In genomic region chr6:30614044-30614842, GRCh38 we compare ENCODE assay signal across 1 cellular context.
TF ChIP-seq lines count a peak whose summit lies in the region.

No MANE protein-coding gene starts in this region.

TF ChIP-seq in K562, 482 proteins besides CTCF, POLR2A, EP300 and RAD21 (continued from another document and continues in another):
- TF ChIP-seq EWSR1 (IDR thresholded peaks at IDR 0.05; ENCODE audit: borderline replicate concordance, low read depth, partially characterized antibody) (peak; percentile 54), FOXK2 (conservative IDR thresholded peaks at IDR 0.05 in 1 of 2, IDR thresholded peaks at IDR 0.05 in 1 of 2; ENCODE audit: low read depth in 2 of 2) (no peak), KAT8 (IDR thresholded peaks at IDR 0.05; ENCODE audit: low read depth) (no peak), ZBTB43 (CRISPR knock-in tag; IDR thresholded peaks at IDR 0.05) (no peak), NELFE (IDR thresholded peaks at IDR 0.05; ENCODE audit: insufficient read depth, insufficient read length) (no peak), E2F3 (CRISPR knock-in tag; IDR thresholded peaks at IDR 0.05) (no peak), PHF20 (IDR thresholded peaks at IDR 0.05; ENCODE audit: partially characterized antibody) (no peak), NRF1 (conservative IDR thresholded peaks at IDR 0.05 in 1 of 2, IDR thresholded peaks at IDR 0.05 in 1 of 2) (no peak), RBM22 (IDR thresholded peaks at IDR 0.05; ENCODE audit: low read depth, low read length, poor library complexity, severe bottlenecking) (no peak), RBBP5 (IDR thresholded peaks at IDR 0.05; ENCODE audit: borderline replicate concordance, insufficient read depth, low read length, poor library complexity, severe bottlenecking) (no peak), C11orf30 (IDR thresholded peaks at IDR 0.05; ENCODE audit: low read depth) (no peak), ZNF174 (CRISPR knock-in tag; IDR thresholded peaks at IDR 0.05) (no peak), MEIS2 (IDR thresholded peaks at IDR 0.05; ENCODE audit: partially characterized antibody) (no peak), FOXJ3 (CRISPR knock-in tag; IDR thresholded peaks at IDR 0.05) (no peak), ZBTB8A (IDR thresholded peaks at IDR 0.05; ENCODE audit: partially characterized antibody) (no peak), CBX5 (IDR thresholded peaks at IDR 0.05; ENCODE audit: borderline replicate concordance, low read depth) (no peak), KAT7 (CRISPR knock-in tag; IDR thresholded peaks at IDR 0.05; ENCODE audit: borderline replicate concordance) (peak; percentile 96), NFIX (CRISPR knock-in tag; IDR thresholded peaks at IDR 0.05; ENCODE audit: low read depth) (no peak), FOXP4 (CRISPR knock-in tag; IDR thresholded peaks at IDR 0.05; ENCODE audit: borderline replicate concordance) (0 out of 2 replicates have a peak, but pooled peaks have one; percentile 36), CREM (IDR thresholded peaks at IDR 0.05; ENCODE audit: low read depth) (no peak), HLTF (IDR thresholded peaks at IDR 0.05) (0 out of 2 replicates have a peak, but pooled peaks have one; percentile 62), STAT5A (IDR thresholded peaks at IDR 0.05; ENCODE audit: borderline replicate concordance, low read length) (no peak), XRCC3 (IDR thresholded peaks at IDR 0.05) (no peak), ESRRA (IDR thresholded peaks at IDR 0.05; ENCODE audit: borderline replicate concordance, low read depth) (no peak), E2F5 (CRISPR knock-in tag; IDR thresholded peaks at IDR 0.05) (no peak), KDM4B (IDR thresholded peaks at IDR 0.05; ENCODE audit: borderline replicate concordance in 2 of 2, low read depth in 1 of 2) (no peak)
- TF ChIP-seq, protein P1, sequence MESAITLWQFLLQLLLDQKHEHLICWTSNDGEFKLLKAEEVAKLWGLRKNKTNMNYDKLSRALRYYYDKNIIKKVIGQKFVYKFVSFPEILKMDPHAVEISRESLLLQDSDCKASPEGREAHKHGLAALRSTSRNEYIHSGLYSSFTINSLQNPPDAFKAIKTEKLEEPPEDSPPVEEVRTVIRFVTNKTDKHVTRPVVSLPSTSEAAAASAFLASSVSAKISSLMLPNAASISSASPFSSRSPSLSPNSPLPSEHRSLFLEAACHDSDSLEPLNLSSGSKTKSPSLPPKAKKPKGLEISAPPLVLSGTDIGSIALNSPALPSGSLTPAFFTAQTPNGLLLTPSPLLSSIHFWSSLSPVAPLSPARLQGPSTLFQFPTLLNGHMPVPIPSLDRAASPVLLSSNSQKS (CRISPR knock-in tag; IDR thresholded peaks at IDR 0.05) = no peak
- TF ChIP-seq, protein P2, sequence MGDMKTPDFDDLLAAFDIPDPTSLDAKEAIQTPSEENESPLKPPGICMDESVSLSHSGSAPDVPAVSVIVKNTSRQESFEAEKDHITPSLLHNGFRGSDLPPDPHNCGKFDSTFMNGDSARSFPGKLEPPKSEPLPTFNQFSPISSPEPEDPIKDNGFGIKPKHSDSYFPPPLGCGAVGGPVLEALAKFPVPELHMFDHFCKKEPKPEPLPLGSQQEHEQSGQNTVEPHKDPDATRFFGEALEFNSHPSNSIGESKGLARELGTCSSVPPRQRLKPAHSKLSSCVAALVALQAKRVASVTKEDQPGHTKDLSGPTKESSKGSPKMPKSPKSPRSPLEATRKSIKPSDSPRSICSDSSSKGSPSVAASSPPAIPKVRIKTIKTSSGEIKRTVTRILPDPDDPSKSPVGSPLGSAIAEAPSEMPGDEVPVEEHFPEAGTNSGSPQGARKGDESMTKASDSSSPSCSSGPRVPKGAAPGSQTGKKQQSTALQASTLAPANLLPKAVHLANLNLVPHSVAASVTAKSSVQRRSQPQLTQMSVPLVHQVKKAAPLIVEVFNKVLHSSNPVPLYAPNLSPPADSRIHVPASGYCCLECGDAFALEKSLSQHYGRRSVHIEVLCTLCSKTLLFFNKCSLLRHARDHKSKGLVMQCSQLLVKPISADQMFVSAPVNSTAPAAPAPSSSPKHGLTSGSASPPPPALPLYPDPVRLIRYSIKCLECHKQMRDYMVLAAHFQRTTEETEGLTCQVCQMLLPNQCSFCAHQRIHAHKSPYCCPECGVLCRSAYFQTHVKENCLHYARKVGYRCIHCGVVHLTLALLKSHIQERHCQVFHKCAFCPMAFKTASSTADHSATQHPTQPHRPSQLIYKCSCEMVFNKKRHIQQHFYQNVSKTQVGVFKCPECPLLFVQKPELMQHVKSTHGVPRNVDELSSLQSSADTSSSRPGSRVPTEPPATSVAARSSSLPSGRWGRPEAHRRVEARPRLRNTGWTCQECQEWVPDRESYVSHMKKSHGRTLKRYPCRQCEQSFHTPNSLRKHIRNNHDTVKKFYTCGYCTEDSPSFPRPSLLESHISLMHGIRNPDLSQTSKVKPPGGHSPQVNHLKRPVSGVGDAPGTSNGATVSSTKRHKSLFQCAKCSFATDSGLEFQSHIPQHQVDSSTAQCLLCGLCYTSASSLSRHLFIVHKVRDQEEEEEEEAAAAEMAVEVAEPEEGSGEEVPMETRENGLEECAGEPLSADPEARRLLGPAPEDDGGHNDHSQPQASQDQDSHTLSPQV (IDR thresholded peaks at IDR 0.05) = 0 out of 2 replicates have a peak, but pooled peaks have one; percentile 48
- TF ChIP-seq, protein P3, sequence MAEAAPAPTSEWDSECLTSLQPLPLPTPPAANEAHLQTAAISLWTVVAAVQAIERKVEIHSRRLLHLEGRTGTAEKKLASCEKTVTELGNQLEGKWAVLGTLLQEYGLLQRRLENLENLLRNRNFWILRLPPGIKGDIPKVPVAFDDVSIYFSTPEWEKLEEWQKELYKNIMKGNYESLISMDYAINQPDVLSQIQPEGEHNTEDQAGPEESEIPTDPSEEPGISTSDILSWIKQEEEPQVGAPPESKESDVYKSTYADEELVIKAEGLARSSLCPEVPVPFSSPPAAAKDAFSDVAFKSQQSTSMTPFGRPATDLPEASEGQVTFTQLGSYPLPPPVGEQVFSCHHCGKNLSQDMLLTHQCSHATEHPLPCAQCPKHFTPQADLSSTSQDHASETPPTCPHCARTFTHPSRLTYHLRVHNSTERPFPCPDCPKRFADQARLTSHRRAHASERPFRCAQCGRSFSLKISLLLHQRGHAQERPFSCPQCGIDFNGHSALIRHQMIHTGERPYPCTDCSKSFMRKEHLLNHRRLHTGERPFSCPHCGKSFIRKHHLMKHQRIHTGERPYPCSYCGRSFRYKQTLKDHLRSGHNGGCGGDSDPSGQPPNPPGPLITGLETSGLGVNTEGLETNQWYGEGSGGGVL (CRISPR knock-in tag; IDR thresholded peaks at IDR 0.05) = no peak
- TF ChIP-seq, protein P4, sequence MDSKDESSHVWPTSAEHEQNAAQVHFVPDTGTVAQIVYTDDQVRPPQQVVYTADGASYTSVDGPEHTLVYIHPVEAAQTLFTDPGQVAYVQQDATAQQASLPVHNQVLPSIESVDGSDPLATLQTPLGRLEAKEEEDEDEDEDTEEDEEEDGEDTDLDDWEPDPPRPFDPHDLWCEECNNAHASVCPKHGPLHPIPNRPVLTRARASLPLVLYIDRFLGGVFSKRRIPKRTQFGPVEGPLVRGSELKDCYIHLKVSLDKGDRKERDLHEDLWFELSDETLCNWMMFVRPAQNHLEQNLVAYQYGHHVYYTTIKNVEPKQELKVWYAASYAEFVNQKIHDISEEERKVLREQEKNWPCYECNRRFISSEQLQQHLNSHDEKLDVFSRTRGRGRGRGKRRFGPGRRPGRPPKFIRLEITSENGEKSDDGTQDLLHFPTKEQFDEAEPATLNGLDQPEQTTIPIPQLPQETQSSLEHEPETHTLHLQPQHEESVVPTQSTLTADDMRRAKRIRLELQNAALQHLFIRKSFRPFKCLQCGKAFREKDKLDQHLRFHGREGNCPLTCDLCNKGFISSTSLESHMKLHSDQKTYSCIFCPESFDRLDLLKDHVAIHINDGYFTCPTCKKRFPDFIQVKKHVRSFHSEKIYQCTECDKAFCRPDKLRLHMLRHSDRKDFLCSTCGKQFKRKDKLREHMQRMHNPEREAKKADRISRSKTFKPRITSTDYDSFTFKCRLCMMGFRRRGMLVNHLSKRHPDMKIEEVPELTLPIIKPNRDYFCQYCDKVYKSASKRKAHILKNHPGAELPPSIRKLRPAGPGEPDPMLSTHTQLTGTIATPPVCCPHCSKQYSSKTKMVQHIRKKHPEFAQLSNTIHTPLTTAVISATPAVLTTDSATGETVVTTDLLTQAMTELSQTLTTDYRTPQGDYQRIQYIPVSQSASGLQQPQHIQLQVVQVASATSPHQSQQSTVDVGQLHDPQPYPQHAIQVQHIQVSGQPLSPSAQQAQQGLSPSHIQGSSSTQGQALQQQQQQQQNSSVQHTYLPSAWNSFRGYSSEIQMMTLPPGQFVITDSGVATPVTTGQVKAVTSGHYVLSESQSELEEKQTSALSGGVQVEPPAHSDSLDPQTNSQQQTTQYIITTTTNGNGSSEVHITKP (IDR thresholded peaks at IDR 0.05; ENCODE audit: partially characterized antibody) = no peak
- TF ChIP-seq, protein P5, sequence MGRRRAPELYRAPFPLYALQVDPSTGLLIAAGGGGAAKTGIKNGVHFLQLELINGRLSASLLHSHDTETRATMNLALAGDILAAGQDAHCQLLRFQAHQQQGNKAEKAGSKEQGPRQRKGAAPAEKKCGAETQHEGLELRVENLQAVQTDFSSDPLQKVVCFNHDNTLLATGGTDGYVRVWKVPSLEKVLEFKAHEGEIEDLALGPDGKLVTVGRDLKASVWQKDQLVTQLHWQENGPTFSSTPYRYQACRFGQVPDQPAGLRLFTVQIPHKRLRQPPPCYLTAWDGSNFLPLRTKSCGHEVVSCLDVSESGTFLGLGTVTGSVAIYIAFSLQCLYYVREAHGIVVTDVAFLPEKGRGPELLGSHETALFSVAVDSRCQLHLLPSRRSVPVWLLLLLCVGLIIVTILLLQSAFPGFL (CRISPR knock-in tag; IDR thresholded peaks at IDR 0.05) = no peak
- TF ChIP-seq, protein P6, sequence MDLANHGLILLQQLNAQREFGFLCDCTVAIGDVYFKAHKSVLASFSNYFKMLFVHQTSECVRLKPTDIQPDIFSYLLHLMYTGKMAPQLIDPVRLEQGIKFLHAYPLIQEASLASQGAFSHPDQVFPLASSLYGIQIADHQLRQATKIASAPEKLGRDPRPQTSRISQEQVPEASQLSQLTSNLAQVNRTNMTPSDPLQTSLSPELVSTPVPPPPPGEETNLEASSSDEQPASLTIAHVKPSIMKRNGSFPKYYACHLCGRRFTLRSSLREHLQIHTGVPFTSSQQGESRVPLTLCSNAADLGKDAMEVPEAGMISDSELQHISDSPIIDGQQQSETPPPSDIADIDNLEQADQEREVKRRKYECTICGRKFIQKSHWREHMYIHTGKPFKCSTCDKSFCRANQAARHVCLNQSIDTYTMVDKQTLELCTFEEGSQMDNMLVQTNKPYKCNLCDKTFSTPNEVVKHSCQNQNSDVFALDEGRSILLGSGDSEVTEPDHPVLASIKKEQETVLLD (IDR thresholded peaks at IDR 0.05) = no peak
- TF ChIP-seq, protein P7, sequence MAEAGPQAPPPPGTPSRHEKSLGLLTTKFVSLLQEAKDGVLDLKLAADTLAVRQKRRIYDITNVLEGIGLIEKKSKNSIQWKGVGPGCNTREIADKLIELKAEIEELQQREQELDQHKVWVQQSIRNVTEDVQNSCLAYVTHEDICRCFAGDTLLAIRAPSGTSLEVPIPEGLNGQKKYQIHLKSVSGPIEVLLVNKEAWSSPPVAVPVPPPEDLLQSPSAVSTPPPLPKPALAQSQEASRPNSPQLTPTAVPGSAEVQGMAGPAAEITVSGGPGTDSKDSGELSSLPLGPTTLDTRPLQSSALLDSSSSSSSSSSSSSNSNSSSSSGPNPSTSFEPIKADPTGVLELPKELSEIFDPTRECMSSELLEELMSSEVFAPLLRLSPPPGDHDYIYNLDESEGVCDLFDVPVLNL (CRISPR knock-in tag; IDR thresholded peaks at IDR 0.05; ENCODE audit: low read depth) = no peak
- TF ChIP-seq, protein P8, sequence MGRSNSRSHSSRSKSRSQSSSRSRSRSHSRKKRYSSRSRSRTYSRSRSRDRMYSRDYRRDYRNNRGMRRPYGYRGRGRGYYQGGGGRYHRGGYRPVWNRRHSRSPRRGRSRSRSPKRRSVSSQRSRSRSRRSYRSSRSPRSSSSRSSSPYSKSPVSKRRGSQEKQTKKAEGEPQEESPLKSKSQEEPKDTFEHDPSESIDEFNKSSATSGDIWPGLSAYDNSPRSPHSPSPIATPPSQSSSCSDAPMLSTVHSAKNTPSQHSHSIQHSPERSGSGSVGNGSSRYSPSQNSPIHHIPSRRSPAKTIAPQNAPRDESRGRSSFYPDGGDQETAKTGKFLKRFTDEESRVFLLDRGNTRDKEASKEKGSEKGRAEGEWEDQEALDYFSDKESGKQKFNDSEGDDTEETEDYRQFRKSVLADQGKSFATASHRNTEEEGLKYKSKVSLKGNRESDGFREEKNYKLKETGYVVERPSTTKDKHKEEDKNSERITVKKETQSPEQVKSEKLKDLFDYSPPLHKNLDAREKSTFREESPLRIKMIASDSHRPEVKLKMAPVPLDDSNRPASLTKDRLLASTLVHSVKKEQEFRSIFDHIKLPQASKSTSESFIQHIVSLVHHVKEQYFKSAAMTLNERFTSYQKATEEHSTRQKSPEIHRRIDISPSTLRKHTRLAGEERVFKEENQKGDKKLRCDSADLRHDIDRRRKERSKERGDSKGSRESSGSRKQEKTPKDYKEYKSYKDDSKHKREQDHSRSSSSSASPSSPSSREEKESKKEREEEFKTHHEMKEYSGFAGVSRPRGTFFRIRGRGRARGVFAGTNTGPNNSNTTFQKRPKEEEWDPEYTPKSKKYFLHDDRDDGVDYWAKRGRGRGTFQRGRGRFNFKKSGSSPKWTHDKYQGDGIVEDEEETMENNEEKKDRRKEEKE (IDR thresholded peaks at IDR 0.05; ENCODE audit: borderline replicate concordance in 1 of 2, control insufficient read depth in 1 of 2, low read depth in 2 of 2, low read length in 1 of 2) = 0 out of 4 replicates have a peak, but pooled peaks of 1 of the 2 experiments have one; percentile 13
